ENCODE assay signal across 7 cellular contexts in genomic region chr6:39430968-39431523, GRCh38.
A peak's percentile ranks its signal among the peaks of the same experiment; 100 is the strongest.
DNase-seq lines count a peak whose midpoint lies in the region; ATAC-seq and TF ChIP-seq lines count a peak whose summit lies in the region.

No MANE protein-coding gene starts in this region.

- H3K36me3 ChIP-seq in SK-N-SH (replicated peaks in 1 of 2; ENCODE audit: control insufficient read depth in 1 of 2, insufficient read depth in 2 of 2, low read length in 1 of 2) (no peaks in the 10 kb centered on the region), hepatocyte (replicated peaks; ENCODE audit: insufficient read depth, low read depth) (no peaks in the 10 kb centered on the region)

- H4K20me1 ChIP-seq in SK-N-SH (ENCODE audit: insufficient read depth), result no peaks in the 10 kb centered on the region
- H4K20me1 ChIP-seq in hepatocyte (ENCODE audit: insufficient read depth, poor library complexity, severe bottlenecking), result no peaks in the 10 kb centered on the region

- WGBS in SK-N-SH (ENCODE audit: low lambda C conversion rate), result 11% methylated on average over 11 of the region's 11 CpGs
- WGBS in hepatocyte (ENCODE audit: low lambda C conversion rate, missing lambda C conversion rate), result 55% methylated on average over 11 of the region's 11 CpGs

- no peaks in the 10 kb centered on the region for H3K9me3 ChIP-seq in SK-N-SH
- H3K9me3 ChIP-seq in hepatocyte (ENCODE audit: low read depth), result no peaks in the 10 kb centered on the region

- CTCF ChIA-PET in SK-N-SH (lab: Yijun Ruan, JAX), result interaction anchor here (0.8 to 2.2 kb wide), 2 partner anchors 21 to 53 kb away, joined by 3 to 7 read pairs; no protein-coding TSS in a partner anchor

- H3F3A ChIP-seq in SK-N-SH (replicated peaks; ENCODE audit: insufficient read depth), result no peaks in the 10 kb centered on the region

- H3K4me3 ChIP-seq in Jurkat, Clone E6-1 (ENCODE audit: low read length), result peak overlapping the region; percentile 5; the same call in 1 of the 2 replicates
- H3K4me3 ChIP-seq in SK-N-SH (ENCODE audit: low read depth in 2 of 2, low read length in 1 of 2) (no peak overlapping the region), hepatocyte (no peak overlapping the region)

- DNase-seq in Jurkat, Clone E6-1 (ENCODE audit: low read depth, low spot score), result peak; percentile 44
- DNase-seq in SK-N-SH (peak; percentile 84), hepatocyte (ENCODE audit: low spot score) (peak; percentile 50), substantia nigra (lab: John Stamatoyannopoulos, UW) (peak in 47 of 49 donors; percentile 34 to 91 (median 72)), SKM-1 treated with dmso at 0.1 percent for 144 hours (lab: John Stamatoyannopoulos, UW; ENCODE audit: unreplicated experiment) (no peak)

- H3K9me2 ChIP-seq in SK-N-SH, result no peaks in the 10 kb centered on the region
- H3K9me2 ChIP-seq in hepatocyte (replicated peaks; ENCODE audit: insufficient read depth), result no peaks in the 10 kb centered on the region

- no peak overlapping the region for H3K9ac ChIP-seq in SK-N-SH

- H3K4me1 ChIP-seq in SK-N-SH (ENCODE audit: control insufficient read depth in 1 of 2, insufficient read depth in 2 of 2, low read depth in 1 of 2, low read length in 1 of 2) (peaks cover 5 to 32% of the 10 kb centered on the region in 2 experiments; a peak in 3 of 4 replicates), hepatocyte (ENCODE audit: insufficient read depth) (peaks cover 9% of the 10 kb centered on the region)

- H3K79me2 ChIP-seq in SK-N-SH (ENCODE audit: insufficient read depth), result no peaks in the 10 kb centered on the region
- H3K79me2 ChIP-seq in hepatocyte, result no peaks in the 10 kb centered on the region

- H2AFZ ChIP-seq in SK-N-SH (ENCODE audit: low read depth), result peak overlapping the region; percentile 48; the same call in 1 of the 2 replicates
- H2AFZ ChIP-seq in hepatocyte, result no peak overlapping the region

- H3K4me2 ChIP-seq in SK-N-SH (peak overlapping the region; percentile 52), hepatocyte (peak overlapping the region; percentile 30)

- POLR2A ChIA-PET in SK-N-SH (lab: Yijun Ruan, JAX), result no interaction called here

- TF ChIP-seq EP300 in SK-N-SH (IDR thresholded peaks at IDR 0.05; ENCODE audit: borderline replicate concordance in 1 of 2, low read depth in 1 of 2, low read length in 1 of 2), result peak in 1 of 2 experiments; percentile 91; a peak in 2 of 4 replicates

- TF ChIP-seq CTCF in SK-N-SH (IDR thresholded peaks at IDR 0.05), result no peak
- no peak for TF ChIP-seq CTCF in hepatocyte (IDR thresholded peaks at IDR 0.05; ENCODE audit: poor library complexity)

- H3K27me3 ChIP-seq in SK-N-SH (ENCODE audit: insufficient read depth) (no peaks in the 10 kb centered on the region), hepatocyte (no peaks in the 10 kb centered on the region)

- H3K27ac ChIP-seq in SK-N-SH (ENCODE audit: low read depth in 2 of 2, low read length in 1 of 2) (peak overlapping the region in 1 of 2 experiments; percentile 98; a peak in 2 of 4 replicates), hepatocyte (peak overlapping the region; percentile 14), substantia nigra (ENCODE audit: low read depth, low read length, poor library complexity, severe bottlenecking) (peak overlapping the region; percentile 80)

- ATAC-seq in HG03457 (IDR thresholded peaks at IDR 0.05; ENCODE audit: unreplicated experiment) (no peak), HG03460 (IDR thresholded peaks at IDR 0.05; ENCODE audit: unreplicated experiment) (no peak)

- peak; percentile 50 for TF ChIP-seq RAD21 in SK-N-SH (IDR thresholded peaks at IDR 0.05; ENCODE audit: low read length)

TF ChIP-seq in SK-N-SH, 30 proteins besides CTCF, POLR2A, EP300 and RAD21 (continues in another document):
- TF ChIP-seq EZH2phosphoT487 (IDR thresholded peaks at IDR 0.05; ENCODE audit: borderline replicate concordance, low read depth), result no peak
- peak; percentile 23; the same call in 1 of the 2 replicates for TF ChIP-seq TCF12 (IDR thresholded peaks at IDR 0.05)
- TF ChIP-seq, protein P1, sequence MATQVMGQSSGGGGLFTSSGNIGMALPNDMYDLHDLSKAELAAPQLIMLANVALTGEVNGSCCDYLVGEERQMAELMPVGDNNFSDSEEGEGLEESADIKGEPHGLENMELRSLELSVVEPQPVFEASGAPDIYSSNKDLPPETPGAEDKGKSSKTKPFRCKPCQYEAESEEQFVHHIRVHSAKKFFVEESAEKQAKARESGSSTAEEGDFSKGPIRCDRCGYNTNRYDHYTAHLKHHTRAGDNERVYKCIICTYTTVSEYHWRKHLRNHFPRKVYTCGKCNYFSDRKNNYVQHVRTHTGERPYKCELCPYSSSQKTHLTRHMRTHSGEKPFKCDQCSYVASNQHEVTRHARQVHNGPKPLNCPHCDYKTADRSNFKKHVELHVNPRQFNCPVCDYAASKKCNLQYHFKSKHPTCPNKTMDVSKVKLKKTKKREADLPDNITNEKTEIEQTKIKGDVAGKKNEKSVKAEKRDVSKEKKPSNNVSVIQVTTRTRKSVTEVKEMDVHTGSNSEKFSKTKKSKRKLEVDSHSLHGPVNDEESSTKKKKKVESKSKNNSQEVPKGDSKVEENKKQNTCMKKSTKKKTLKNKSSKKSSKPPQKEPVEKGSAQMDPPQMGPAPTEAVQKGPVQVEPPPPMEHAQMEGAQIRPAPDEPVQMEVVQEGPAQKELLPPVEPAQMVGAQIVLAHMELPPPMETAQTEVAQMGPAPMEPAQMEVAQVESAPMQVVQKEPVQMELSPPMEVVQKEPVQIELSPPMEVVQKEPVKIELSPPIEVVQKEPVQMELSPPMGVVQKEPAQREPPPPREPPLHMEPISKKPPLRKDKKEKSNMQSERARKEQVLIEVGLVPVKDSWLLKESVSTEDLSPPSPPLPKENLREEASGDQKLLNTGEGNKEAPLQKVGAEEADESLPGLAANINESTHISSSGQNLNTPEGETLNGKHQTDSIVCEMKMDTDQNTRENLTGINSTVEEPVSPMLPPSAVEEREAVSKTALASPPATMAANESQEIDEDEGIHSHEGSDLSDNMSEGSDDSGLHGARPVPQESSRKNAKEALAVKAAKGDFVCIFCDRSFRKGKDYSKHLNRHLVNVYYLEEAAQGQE (IDR thresholded peaks at IDR 0.05; ENCODE audit: low read depth, low read length), result no peak
- peak; percentile 75 for TF ChIP-seq CHD2 (IDR thresholded peaks at IDR 0.05; ENCODE audit: low read length, partially characterized antibody)
- TF ChIP-seq RXRA (IDR thresholded peaks at IDR 0.05; ENCODE audit: borderline replicate concordance, low read depth), result no peak
- no peak for TF ChIP-seq NRF1 (IDR thresholded peaks at IDR 0.05; ENCODE audit: low read depth, low read length)
- peak; percentile 71; the same call in 1 of the 2 replicates for TF ChIP-seq USF1 (IDR thresholded peaks at IDR 0.05; ENCODE audit: borderline replicate concordance, low read depth)
- TF ChIP-seq MXI1 (IDR thresholded peaks at IDR 0.05; ENCODE audit: low read depth, low read length), result peak; percentile 67
- no peak for TF ChIP-seq ELF1 (IDR thresholded peaks at IDR 0.05)
- TF ChIP-seq, protein P2, sequence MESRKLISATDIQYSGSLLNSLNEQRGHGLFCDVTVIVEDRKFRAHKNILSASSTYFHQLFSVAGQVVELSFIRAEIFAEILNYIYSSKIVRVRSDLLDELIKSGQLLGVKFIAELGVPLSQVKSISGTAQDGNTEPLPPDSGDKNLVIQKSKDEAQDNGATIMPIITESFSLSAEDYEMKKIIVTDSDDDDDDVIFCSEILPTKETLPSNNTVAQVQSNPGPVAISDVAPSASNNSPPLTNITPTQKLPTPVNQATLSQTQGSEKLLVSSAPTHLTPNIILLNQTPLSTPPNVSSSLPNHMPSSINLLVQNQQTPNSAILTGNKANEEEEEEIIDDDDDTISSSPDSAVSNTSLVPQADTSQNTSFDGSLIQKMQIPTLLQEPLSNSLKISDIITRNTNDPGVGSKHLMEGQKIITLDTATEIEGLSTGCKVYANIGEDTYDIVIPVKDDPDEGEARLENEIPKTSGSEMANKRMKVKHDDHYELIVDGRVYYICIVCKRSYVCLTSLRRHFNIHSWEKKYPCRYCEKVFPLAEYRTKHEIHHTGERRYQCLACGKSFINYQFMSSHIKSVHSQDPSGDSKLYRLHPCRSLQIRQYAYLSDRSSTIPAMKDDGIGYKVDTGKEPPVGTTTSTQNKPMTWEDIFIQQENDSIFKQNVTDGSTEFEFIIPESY (IDR thresholded peaks at IDR 0.05; ENCODE audit: borderline replicate concordance, low read depth), result no peak
- TF ChIP-seq MAX (IDR thresholded peaks at IDR 0.05; ENCODE audit: low read depth), result no peak
- TF ChIP-seq NFIC (IDR thresholded peaks at IDR 0.05; ENCODE audit: borderline replicate concordance), result no peak
- no peak for TF ChIP-seq GABPA (IDR thresholded peaks at IDR 0.05; ENCODE audit: low read depth)
- peak; percentile 93 for TF ChIP-seq RCOR1 (IDR thresholded peaks at IDR 0.05; ENCODE audit: low read length)
- peak; percentile 23; the same call in 1 of the 2 replicates for TF ChIP-seq POLR2AphosphoS5 (IDR thresholded peaks at IDR 0.05; ENCODE audit: low read depth, low read length)
- no peak; the same call in 1 of the 2 replicates for TF ChIP-seq SMC3 (IDR thresholded peaks at IDR 0.05; ENCODE audit: low read depth, low read length)
- no peak for TF ChIP-seq YY1 (IDR thresholded peaks at IDR 0.05; ENCODE audit: low read depth)
- TF ChIP-seq TAF1 (IDR thresholded peaks at IDR 0.05; ENCODE audit: borderline replicate concordance, low read depth, low read length), result no peak
- TF ChIP-seq GATA2 (CRISPR knock-in tag; IDR thresholded peaks at IDR 0.05), result peak; percentile 65
- TF ChIP-seq TEAD4 (IDR thresholded peaks at IDR 0.05; ENCODE audit: borderline replicate concordance, insufficient read depth), result no peak
- peak; percentile 95 for TF ChIP-seq FOXJ3 (CRISPR knock-in tag; IDR thresholded peaks at IDR 0.05)
